Comparison of ENCODE assay signal across 1 cellular context in the genomic region with DNA sequence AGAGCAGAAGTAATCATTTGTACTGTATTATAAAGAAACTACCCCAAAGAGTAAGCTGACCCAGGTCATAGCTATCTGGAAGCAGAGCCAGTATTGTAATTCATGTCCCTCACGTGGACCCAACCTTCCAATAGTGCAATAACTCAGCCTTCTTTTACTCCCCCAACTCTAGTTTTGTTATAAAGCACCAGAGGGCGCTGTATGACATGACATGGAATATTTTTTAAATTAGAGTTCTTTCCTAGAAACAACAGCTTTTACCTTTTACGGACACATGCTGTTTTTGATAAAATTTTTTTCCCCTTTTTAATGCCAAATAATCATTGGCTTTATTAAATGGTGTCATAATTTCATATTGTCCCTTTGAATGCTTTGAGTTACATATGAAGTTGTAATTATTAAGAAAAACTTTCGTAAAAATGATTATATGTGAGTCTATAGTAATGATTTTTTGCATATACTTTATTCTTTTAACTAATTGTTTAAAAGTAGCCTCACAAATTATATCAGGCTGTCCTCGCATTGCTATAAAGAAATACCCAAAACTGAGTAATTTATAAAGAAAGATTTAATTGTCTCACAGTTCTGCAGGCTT.
TF ChIP-seq lines count a peak whose summit lies in the region.

No MANE protein-coding gene starts in this region.

TF ChIP-seq in GM23338, 12 proteins besides CTCF, POLR2A, EP300 and RAD21 (continued from another document):
- TF ChIP-seq, protein P1, sequence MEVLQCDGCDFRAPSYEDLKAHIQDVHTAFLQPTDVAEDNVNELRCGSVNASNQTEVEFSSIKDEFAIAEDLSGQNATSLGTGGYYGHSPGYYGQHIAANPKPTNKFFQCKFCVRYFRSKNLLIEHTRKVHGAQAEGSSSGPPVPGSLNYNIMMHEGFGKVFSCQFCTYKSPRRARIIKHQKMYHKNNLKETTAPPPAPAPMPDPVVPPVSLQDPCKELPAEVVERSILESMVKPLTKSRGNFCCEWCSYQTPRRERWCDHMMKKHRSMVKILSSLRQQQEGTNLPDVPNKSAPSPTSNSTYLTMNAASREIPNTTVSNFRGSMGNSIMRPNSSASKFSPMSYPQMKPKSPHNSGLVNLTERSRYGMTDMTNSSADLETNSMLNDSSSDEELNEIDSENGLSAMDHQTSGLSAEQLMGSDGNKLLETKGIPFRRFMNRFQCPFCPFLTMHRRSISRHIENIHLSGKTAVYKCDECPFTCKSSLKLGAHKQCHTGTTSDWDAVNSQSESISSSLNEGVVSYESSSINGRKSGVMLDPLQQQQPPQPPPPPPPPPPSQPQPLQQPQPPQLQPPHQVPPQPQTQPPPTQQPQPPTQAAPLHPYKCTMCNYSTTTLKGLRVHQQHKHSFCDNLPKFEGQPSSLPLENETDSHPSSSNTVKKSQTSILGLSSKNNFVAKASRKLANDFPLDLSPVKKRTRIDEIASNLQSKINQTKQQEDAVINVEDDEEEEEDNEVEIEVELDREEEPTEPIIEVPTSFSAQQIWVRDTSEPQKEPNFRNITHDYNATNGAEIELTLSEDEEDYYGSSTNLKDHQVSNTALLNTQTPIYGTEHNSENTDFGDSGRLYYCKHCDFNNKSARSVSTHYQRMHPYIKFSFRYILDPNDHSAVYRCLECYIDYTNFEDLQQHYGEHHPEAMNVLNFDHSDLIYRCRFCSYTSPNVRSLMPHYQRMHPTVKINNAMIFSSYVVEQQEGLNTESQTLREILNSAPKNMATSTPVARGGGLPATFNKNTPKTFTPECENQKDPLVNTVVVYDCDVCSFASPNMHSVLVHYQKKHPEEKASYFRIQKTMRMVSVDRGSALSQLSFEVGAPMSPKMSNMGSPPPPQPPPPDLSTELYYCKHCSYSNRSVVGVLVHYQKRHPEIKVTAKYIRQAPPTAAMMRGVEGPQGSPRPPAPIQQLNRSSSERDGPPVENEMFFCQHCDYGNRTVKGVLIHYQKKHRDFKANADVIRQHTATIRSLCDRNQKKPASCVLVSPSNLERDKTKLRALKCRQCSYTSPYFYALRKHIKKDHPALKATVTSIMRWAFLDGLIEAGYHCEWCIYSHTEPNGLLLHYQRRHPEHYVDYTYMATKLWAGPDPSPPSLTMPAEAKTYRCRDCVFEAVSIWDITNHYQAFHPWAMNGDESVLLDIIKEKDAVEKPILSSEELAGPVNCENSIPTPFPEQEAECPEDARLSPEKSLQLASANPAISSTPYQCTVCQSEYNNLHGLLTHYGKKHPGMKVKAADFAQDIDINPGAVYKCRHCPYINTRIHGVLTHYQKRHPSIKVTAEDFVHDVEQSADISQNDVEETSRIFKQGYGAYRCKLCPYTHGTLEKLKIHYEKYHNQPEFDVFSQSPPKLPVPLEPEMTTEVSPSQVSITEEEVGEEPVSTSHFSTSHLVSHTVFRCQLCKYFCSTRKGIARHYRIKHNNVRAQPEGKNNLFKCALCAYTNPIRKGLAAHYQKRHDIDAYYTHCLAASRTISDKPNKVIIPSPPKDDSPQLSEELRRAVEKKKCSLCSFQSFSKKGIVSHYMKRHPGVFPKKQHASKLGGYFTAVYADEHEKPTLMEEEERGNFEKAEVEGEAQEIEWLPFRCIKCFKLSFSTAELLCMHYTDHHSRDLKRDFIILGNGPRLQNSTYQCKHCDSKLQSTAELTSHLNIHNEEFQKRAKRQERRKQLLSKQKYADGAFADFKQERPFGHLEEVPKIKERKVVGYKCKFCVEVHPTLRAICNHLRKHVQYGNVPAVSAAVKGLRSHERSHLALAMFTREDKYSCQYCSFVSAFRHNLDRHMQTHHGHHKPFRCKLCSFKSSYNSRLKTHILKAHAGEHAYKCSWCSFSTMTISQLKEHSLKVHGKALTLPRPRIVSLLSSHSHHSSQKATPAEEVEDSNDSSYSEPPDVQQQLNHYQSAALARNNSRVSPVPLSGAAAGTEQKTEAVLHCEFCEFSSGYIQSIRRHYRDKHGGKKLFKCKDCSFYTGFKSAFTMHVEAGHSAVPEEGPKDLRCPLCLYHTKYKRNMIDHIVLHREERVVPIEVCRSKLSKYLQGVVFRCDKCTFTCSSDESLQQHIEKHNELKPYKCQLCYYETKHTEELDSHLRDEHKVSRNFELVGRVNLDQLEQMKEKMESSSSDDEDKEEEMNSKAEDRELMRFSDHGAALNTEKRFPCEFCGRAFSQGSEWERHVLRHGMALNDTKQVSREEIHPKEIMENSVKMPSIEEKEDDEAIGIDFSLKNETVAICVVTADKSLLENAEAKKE (CRISPR knock-in tag; IDR thresholded peaks at IDR 0.05) = no peak
- TF ChIP-seq POLR2AphosphoS5 (IDR thresholded peaks at IDR 0.05; ENCODE audit: low read depth) (no peak), EZH2 (IDR thresholded peaks at IDR 0.05; ENCODE audit: low read depth, unreplicated experiment) (no peak), ZNF114 (CRISPR knock-in tag; IDR thresholded peaks at IDR 0.05) (no peak), CREB1 (CRISPR knock-in tag; IDR thresholded peaks at IDR 0.05; ENCODE audit: low read depth) (no peak), ZNF331 (CRISPR knock-in tag; IDR thresholded peaks at IDR 0.05; ENCODE audit: low read depth) (no peak)
